ENCODE assay signal across 14 cellular contexts in the genomic region with DNA sequence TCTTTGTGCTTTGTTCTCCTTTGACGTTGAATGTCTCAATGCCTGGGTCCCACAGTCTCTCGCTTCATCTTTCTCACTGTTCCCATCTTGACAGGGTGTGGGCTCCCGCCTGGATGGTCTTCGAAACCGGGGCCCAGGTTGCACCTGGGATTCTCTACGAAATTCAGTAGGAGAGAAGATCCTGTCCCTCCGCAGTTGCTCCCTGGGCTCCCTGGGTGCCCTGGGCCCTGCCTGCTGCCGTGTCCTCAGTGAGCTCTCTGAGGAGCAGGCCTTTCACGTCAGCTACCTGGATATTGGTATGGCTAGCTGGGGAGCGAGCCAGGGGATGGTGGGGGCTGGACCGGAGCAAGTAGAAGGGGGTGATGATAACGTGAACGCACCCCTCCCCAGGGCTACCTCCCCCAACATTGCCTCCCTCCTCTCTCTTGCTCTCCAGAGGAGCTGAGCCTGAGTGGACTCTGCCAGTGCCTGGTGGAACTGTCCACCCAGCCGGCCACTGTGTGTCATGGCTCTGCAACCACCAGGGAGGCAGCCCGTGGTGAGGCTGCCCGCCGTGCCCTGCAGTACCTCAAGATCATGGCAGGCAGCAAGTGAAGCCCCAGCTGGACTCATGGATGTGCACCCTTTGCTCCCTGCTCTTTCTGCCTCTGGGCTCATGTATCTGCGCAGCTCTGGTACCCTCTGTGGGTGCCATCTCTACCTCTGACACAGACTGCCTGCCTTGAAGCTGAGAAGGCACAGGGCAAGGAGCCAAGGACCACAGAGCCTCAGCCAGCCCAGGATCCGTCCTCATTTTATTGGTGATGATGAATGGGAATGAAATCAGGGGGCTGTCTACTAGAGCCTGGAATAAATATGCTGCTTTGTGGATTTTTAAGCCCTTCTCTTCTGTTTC. TPM values are rescaled to one million over a fixed set of nuclear protein-coding genes. Genes with fewer than 3 reads are reported as not detected.
A peak's percentile ranks its signal among the peaks of the same experiment; 100 is the strongest.
DNase-seq lines count a peak whose midpoint lies in the region; ATAC-seq and TF ChIP-seq lines count a peak whose summit lies in the region.
"Had no signal": no experiment of that assay in that cellular context is flagged by ENCODE, and none has a peak within 500 bp of the region (broad histone marks: within the 10 kb centered on the region; RNA-seq: fewer than 3 reads in every experiment).

No MANE protein-coding gene starts in this region.

- 67 to 70% methylated on average over 19 of the region's 19 CpGs for WGBS in tibial nerve, 2 donors

- POLR2A ChIA-PET in A673 (lab: Charles Lee; ENCODE audit: low non-redundant PET) = no interaction called here

- H3K4me3 Mint-ChIP-seq in T-helper 17 cell = no peak overlapping the region
- H3K4me3 Mint-ChIP-seq in stimulated activated effector memory CD8-positive, alpha-beta T cell treated with anti-CD3 and anti-CD28 coated beads, Interleukin-12 subunit alpha, Interleukin-12 subunit beta, amount 100 ng/mL, for 72 hours = no peak overlapping the region
- H3K4me3 Mint-ChIP-seq: CD8-positive, alpha-beta T cell had no signal

- H3K27ac Mint-ChIP-seq in T-helper 17 cell = peak overlapping the region; percentile 76
- peak overlapping the region; percentile 8 for H3K27ac Mint-ChIP-seq in stimulated activated effector memory CD8-positive, alpha-beta T cell treated with anti-CD3 and anti-CD28 coated beads, Interleukin-12 subunit alpha, Interleukin-12 subunit beta, amount 100 ng/mL, for 72 hours

- H3K36me3 ChIP-seq in tibial nerve (peaks cover 0 to 53% (median 3%) of the 10 kb centered on the region in 3 donors), A673 (ENCODE audit: insufficient read depth, low read length, poor library complexity, severe bottlenecking) (peaks cover 33% of the 10 kb centered on the region)
- H3K36me3 ChIP-seq: SJCRH30 had no signal

- H3K27ac ChIP-seq in tibial nerve = peak overlapping the region in 2 of 4 donors; percentile 65 to 100
- H3K27ac ChIP-seq in A673 (ENCODE audit: low read depth, low read length, poor library complexity, severe bottlenecking) = no peak overlapping the region
- H3K27ac ChIP-seq: SJCRH30 had no signal

- DNase-seq in ELR (ENCODE audit: low read depth) = peak; percentile 23
- DNase-seq in T-helper 17 cell = no peak
- DNase-seq in fibroblast of the aortic adventitia (ENCODE audit: low read depth) = peak; percentile 34
- peak in 1 of 2 donors; percentile 46 for DNase-seq in stimulated activated effector memory CD8-positive, alpha-beta T cell treated with anti-CD3 and anti-CD28 coated beads, Interleukin-12 subunit alpha, Interleukin-12 subunit beta, amount 100 ng/mL, for 72 hours (ENCODE audit: low spot score in 2 of 2)
- no peak for DNase-seq in amniotic stem cell (lab: John Stamatoyannopoulos, UW)
- no peak for DNase-seq in tibial nerve (ENCODE audit: low spot score in 2 of 2)
- no peak for DNase-seq in A673 (ENCODE audit: low spot score)
- DNase-seq in posterior vena cava (ENCODE audit: low spot score) = no peak
- DNase-seq: activated CD8-positive, alpha-beta memory T cell treated with anti-CD3 and anti-CD28 coated beads, Interleukin-2, amount 50 U/mL, for 4 hours; CD8-positive, alpha-beta T cell; H7; NCI-H2171 treated with DMSO at 0.1 percent for 48 hours; SJCRH30 had no signal

- H3K4me3 ChIP-seq in fibroblast of the aortic adventitia (ENCODE audit: low read depth, low read length) (no peak overlapping the region), tibial nerve (no peak overlapping the region), A673 (ENCODE audit: low read depth, low read length, poor library complexity, severe bottlenecking) (no peak overlapping the region)
- H3K4me3 ChIP-seq: SJCRH30 had no signal

- H3K4me1 ChIP-seq in tibial nerve (peaks cover 2 to 58% (median 25%) of the 10 kb centered on the region in 4 donors), A673 (ENCODE audit: insufficient read depth, low read length, poor library complexity, severe bottlenecking) (peaks cover 23% of the 10 kb centered on the region)
- H3K4me1 ChIP-seq: SJCRH30 had no signal

- intact Hi-C loops in A673 (cut with micrococcal nuclease; ENCODE audit: unreplicated experiment) (loop anchor here (10.0 kb wide), 1 partner anchor 769 kb away; no protein-coding TSS in a partner anchor), posterior vena cava (cut with DNase I) (loop anchor here (10.0 kb wide), 1 partner anchor 161 kb away; no protein-coding TSS in a partner anchor)

- CTCF ChIA-PET in A673 (lab: Charles Lee) = no interaction called here

- no peak for TF ChIP-seq POLR2A in tibial nerve (IDR thresholded peaks at IDR 0.05)

- TF ChIP-seq CTCF in fibroblast of the aortic adventitia (IDR thresholded peaks at IDR 0.05; ENCODE audit: insufficient read depth, low read length) (no peak), tibial nerve (IDR thresholded peaks at IDR 0.05) (no peak), A673 (conservative IDR thresholded peaks at IDR 0.05; ENCODE audit: low read depth, low read length) (no peak)

- no peak for ATAC-seq in T-helper 17 cell
- ATAC-seq in stimulated activated effector memory CD8-positive, alpha-beta T cell treated with anti-CD3 and anti-CD28 coated beads, Interleukin-12 subunit alpha, Interleukin-12 subunit beta, amount 100 ng/mL, for 72 hours = no peak
- ATAC-seq: CD8-positive, alpha-beta T cell had no signal

- TF ChIP-seq EP300 in tibial nerve (IDR thresholded peaks at IDR 0.05) = no peak

- BruUV-seq in A673 (replicated peaks; lab: Mats Ljungman, UMichigan) = no TSS peak

- no peaks in the 10 kb centered on the region for H3K27me3 Mint-ChIP-seq in T-helper 17 cell

- H3K27me3 ChIP-seq in tibial nerve = no peaks in the 10 kb centered on the region
- no peaks in the 10 kb centered on the region for H3K27me3 ChIP-seq in A673 (replicated peaks; ENCODE audit: insufficient read depth, low read depth, low read length, poor library complexity)
- H3K27me3 ChIP-seq: SJCRH30 had no signal

- H3K9me3 ChIP-seq in T-helper 17 cell (ENCODE audit: control insufficient read depth, low read length, poor library complexity, severe bottlenecking) = no peaks in the 10 kb centered on the region
- no peaks in the 10 kb centered on the region for H3K9me3 ChIP-seq in tibial nerve
- H3K9me3 ChIP-seq in A673 (ENCODE audit: low read depth, low read length, poor library complexity, severe bottlenecking) = no peaks in the 10 kb centered on the region
- H3K9me3 ChIP-seq: SJCRH30 had no signal

- H3K9me3 Mint-ChIP-seq in stimulated activated effector memory CD8-positive, alpha-beta T cell treated with anti-CD3 and anti-CD28 coated beads, Interleukin-12 subunit alpha, Interleukin-12 subunit beta, amount 100 ng/mL, for 72 hours = no peaks in the 10 kb centered on the region
- H3K9me3 Mint-ChIP-seq: CD8-positive, alpha-beta T cell had no signal

- H3K4me1 Mint-ChIP-seq in T-helper 17 cell = peaks cover 9% of the 10 kb centered on the region
- peaks cover 34% of the 10 kb centered on the region for H3K4me1 Mint-ChIP-seq in stimulated activated effector memory CD8-positive, alpha-beta T cell treated with anti-CD3 and anti-CD28 coated beads, Interleukin-12 subunit alpha, Interleukin-12 subunit beta, amount 100 ng/mL, for 72 hours

- peaks cover 5% of the 10 kb centered on the region for H3K36me3 Mint-ChIP-seq in T-helper 17 cell (ENCODE audit: low read depth)
- H3K36me3 Mint-ChIP-seq in stimulated activated effector memory CD8-positive, alpha-beta T cell treated with anti-CD3 and anti-CD28 coated beads, Interleukin-12 subunit alpha, Interleukin-12 subunit beta, amount 100 ng/mL, for 72 hours = peaks cover 43% of the 10 kb centered on the region

RNA-seq across cellular contexts. Expression of a gene that starts 1.5 kb away (rescaled TPM):
- total RNA-seq in T-helper 17 cell (not detected), fibroblast of the aortic adventitia (ENCODE audit: low replicate concordance) (not detected in 2 replicates), tibial nerve (not detected), A673 (2021) (not detected in 2 replicates), posterior vena cava (not detected)
- total RNA-seq: CD8-positive, alpha-beta T cell; H7; renal cortical epithelial cell had no signal

RNA-seq across cellular contexts. Expression of a gene that starts 4.7 kb away (rescaled TPM):
- 10 to 100 TPM; 28.4 to 29.3 TPM for total RNA-seq in T-helper 17 cell
- total RNA-seq in fibroblast of the aortic adventitia (ENCODE audit: low replicate concordance) = 32.4 and 43.9 TPM in 2 replicates
- total RNA-seq in tibial nerve = 10 to 100 TPM; 25.3 to 56.4 (median 36.1) TPM
- 62.4 and 70.9 TPM in 2 replicates for total RNA-seq in A673 (2021)
- total RNA-seq in posterior vena cava = 10 to 100 TPM; 12.8 to 16.8 TPM

RNA-seq across cellular contexts. Expression of a gene that starts 6.5 kb away (rescaled TPM):
- total RNA-seq in T-helper 17 cell = 10 to 100 TPM; 25.5 to 28.6 TPM
- 32.1 and 118 TPM in 2 replicates for total RNA-seq in fibroblast of the aortic adventitia (ENCODE audit: low replicate concordance)
- 10 to 100 TPM; 35.6 to 95.1 (median 58.3) TPM for total RNA-seq in tibial nerve
- total RNA-seq in A673 (2021) = 11.6 and 15.9 TPM in 2 replicates
- total RNA-seq in posterior vena cava = 10 to 100 TPM; 21.7 to 29.4 TPM

RNA-seq across cellular contexts. Expression of a gene that starts 53.9 kb away (rescaled TPM):
- 1,000 to 10,000 TPM; 1,028 to 1,089 TPM for total RNA-seq in T-helper 17 cell
- total RNA-seq in fibroblast of the aortic adventitia (ENCODE audit: low replicate concordance) = 165 and 233 TPM in 2 replicates
- 100 to 1,000 TPM; 414 to 583 (median 490) TPM for total RNA-seq in tibial nerve
- 1,194 and 1,215 TPM in 2 replicates for total RNA-seq in A673 (2021)
- 100 to 1,000 TPM; 500 to 501 TPM for total RNA-seq in posterior vena cava

Comparison
In these comparisons a context has a peak if more than half of its experiments do, and no peak if none do; other contexts are left out.
1. DNase-seq: peak in ELR (single experiment) and fibroblast of the aortic adventitia (single experiment); none in T-helper 17 cell (0 of 3), amniotic stem cell (single experiment), tibial nerve (0 of 2), A673 (single experiment) and posterior vena cava (single experiment).